ENCODE assay signal across 8 cellular contexts in the genomic region with DNA sequence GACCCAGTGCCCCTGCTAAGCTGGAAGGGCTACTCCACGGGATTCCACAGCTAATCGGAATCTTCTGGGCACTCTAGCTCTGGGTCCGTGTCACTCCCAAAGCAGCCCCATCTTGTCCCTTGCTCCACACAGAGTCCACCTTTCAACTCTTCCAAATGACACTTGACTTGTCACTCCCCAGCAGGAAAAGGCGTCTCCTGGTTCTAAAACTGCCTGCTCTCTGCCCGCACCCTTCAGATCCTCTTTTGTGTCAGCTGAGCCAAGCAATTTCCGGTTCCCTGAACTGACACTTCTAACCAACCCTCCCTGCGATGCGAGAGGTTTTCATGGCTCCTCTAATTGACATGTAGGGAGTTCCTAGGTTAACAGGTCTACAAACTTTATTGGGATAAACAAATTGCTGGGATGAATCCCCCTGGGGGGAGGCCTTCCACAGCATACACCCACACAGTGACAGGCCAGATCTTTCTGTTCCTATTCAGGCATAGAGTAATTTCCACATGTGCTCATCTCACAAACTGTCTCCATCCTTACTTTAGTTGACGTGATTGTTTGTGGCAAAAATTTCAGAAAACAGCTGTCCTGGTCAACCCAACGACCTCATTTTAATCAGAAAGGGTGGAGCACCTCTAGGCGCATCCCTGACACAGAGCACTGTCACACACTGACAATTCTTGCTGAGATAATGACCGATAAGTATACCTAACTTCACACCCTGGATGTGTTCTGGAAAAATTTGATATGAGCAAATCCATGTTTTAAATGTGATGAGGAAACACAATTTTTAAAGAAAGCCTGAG.
A peak's percentile ranks its signal among the peaks of the same experiment; 100 is the strongest.
DNase-seq lines count a peak whose midpoint lies in the region; TF ChIP-seq lines count a peak whose summit lies in the region.

No MANE protein-coding gene starts in this region.

- TF ChIP-seq POLR2A in spleen (IDR thresholded peaks at IDR 0.05), result no peak

- H3K4me1 ChIP-seq in spleen, result peaks cover 49 to 100% (median 94%) of the 10 kb centered on the region in 6 donors

- DNase-seq in activated naive CD4-positive, alpha-beta T cell treated with Interleukin-2 at 50 U/mL for 16 hours, result peak; percentile 28
- DNase-seq in activated naive CD4-positive, alpha-beta T cell treated with anti-CD3 and anti-CD28 coated beads, Interleukin-2, amount 50 U/mL, for 16 hours, result no peak
- DNase-seq in activated CD4-positive, alpha-beta T cell treated with anti-CD3 and anti-CD28 coated beads, Interleukin-2, amount 50 U/mL, for 1 hour, result peak; percentile 14
- no peak for DNase-seq in glutamatergic neuron
- peak; percentile 80 for DNase-seq in spleen
- no peak for DNase-seq in iPS-NIHi11 (ENCODE audit: low spot score)
- DNase-seq in GM13976 (ENCODE audit: low spot score), result no peak
- DNase-seq in SW 1271 (lab: John Stamatoyannopoulos, UW), result no peak

- no peak for TF ChIP-seq CTCF in glutamatergic neuron (IDR thresholded peaks at IDR 0.05; ENCODE audit: partially characterized antibody, unreplicated experiment)
- TF ChIP-seq CTCF in spleen (IDR thresholded peaks at IDR 0.05 in 8 of 11, conservative IDR thresholded peaks at IDR 0.05 in 3 of 11), result no peak
- TF ChIP-seq CTCF in GM13976 (IDR thresholded peaks at IDR 0.05; ENCODE audit: borderline replicate concordance, control extremely low read depth, extremely low read depth, insufficient read depth, missing control alignments), result no peak

- WGBS in spleen, 5 donors, result 31 to 48% (median 33%) methylated on average over 12 of the region's 12 CpGs

- no peaks in the 10 kb centered on the region for H3K36me3 Mint-ChIP-seq in glutamatergic neuron (ENCODE audit: unreplicated experiment)

- no peaks in the 10 kb centered on the region for H3K27me3 ChIP-seq in spleen (replicated peaks in 1 of 7)

- H3K9me3 ChIP-seq in spleen, result no peaks in the 10 kb centered on the region

- H3K9me3 Mint-ChIP-seq in glutamatergic neuron (ENCODE audit: unreplicated experiment), result peaks cover 6% of the 10 kb centered on the region

- peak overlapping the region; percentile 48 for H3K27ac Mint-ChIP-seq in glutamatergic neuron (ENCODE audit: unreplicated experiment)

- H3K36me3 ChIP-seq in spleen, result no peaks in the 10 kb centered on the region

- H3K4me3 Mint-ChIP-seq in glutamatergic neuron (ENCODE audit: unreplicated experiment), result peak overlapping the region; percentile 55

- in situ Hi-C loops in GM13976 (cut with MboI; ENCODE audit: low sequenced_read_pairs, unreplicated experiment), result no loop called here

- peaks cover 50% of the 10 kb centered on the region for H3K4me1 Mint-ChIP-seq in glutamatergic neuron (ENCODE audit: low read depth, unreplicated experiment)

- intact Hi-C loops in spleen (cut with DNase I; ENCODE audit: low total_unique reads), result no loop called here

- H3K27me3 Mint-ChIP-seq in glutamatergic neuron (ENCODE audit: unreplicated experiment), result peaks cover 12% of the 10 kb centered on the region

- peak overlapping the region; percentile 54 to 90 (median 88) for H3K27ac ChIP-seq in spleen

- peak overlapping the region in 1 of 8 donors; percentile 48 for H3K4me3 ChIP-seq in spleen

Comparison
In these comparisons a context has a peak if more than half of its experiments do, and no peak if none do; other contexts are left out.
1. DNase-seq: peak in activated naive CD4-positive, alpha-beta T cell treated with Interleukin-2 at 50 U/mL for 16 hours (single experiment), activated CD4-positive, alpha-beta T cell treated with anti-CD3 and anti-CD28 coated beads, Interleukin-2, amount 50 U/mL, for 1 hour (single experiment) and spleen (single experiment); none in activated naive CD4-positive, alpha-beta T cell treated with anti-CD3 and anti-CD28 coated beads, Interleukin-2, amount 50 U/mL, for 16 hours (single experiment), glutamatergic neuron (single experiment), iPS-NIHi11 (single experiment), GM13976 (single experiment) and SW 1271 (0 of 2).